27 cellular contexts compared by ENCODE assay signal in genomic region chr20:11362450-11362849, GRCh38.
"Had no signal": no experiment of that assay in that cellular context is flagged by ENCODE, and none has a peak within 500 bp of the region (broad histone marks: within the 10 kb centered on the region; RNA-seq: fewer than 3 reads in every experiment).

No MANE protein-coding gene starts in this region.

- H3K9me3 ChIP-seq: stomach, suprapubic skin, testis, thoracic aorta, thyroid gland, tibial artery, transverse colon, upper lobe of left lung, upper lobe of right lung, uterus, vagina had no signal

- H3K4me1 ChIP-seq: stomach, testis, thyroid gland, tibial artery, tibial nerve, transverse colon, upper lobe of left lung, upper lobe of right lung, uterus, vagina had no signal

- H3K36me3 ChIP-seq: stomach, suprapubic skin, thoracic aorta, thyroid gland, tibial artery, tibial nerve, transverse colon, upper lobe of left lung, upper lobe of right lung, uterus, vagina had no signal

- H3K4me3 ChIP-seq: stomach, suprapubic skin, testis, thoracic aorta, thyroid gland, tibial artery, tibial nerve, transverse colon, upper lobe of left lung, upper lobe of right lung, uterus, vagina had no signal

- ATAC-seq: stimulated activated effector memory CD8-positive, alpha-beta T cell treated with anti-CD3 and anti-CD28 coated beads, Interleukin-12 subunit alpha, Interleukin-12 subunit beta, amount 100 ng/mL, for 72 hours; stimulated activated memory B cell treated with anti-CD40 and anti-IgM and Interleukin-4, amounts not matched to agents 10 μg/mL and 1 μg/mL and 100 μg/mL, for 72 hours; stimulated activated naive B cell treated with anti-CD40 and anti-IgM and Interleukin-4, amounts not matched to agents 10 μg/mL and 1 μg/mL and 100 μg/mL, for 72 hours; stimulated activated naive CD8-positive, alpha-beta T cell treated with anti-CD3 and anti-CD28 coated beads, Interleukin-15, amount 100 ng/mL, for 72 hours; stimulated activated naive CD8-positive, alpha-beta T cell treated with anti-CD3 and anti-CD28 coated beads, Interleukin-15, Interleukin-2, amounts not matched to agents 100 U/mL and 50 U/mL, for 24 hours; upper lobe of right lung had no signal

- H3K27ac ChIP-seq: stomach, suprapubic skin, testis, thoracic aorta, thyroid gland, tibial artery, tibial nerve, transverse colon, upper lobe of left lung, upper lobe of right lung, uterus, vagina had no signal

- H3K27me3 ChIP-seq: stomach, suprapubic skin, testis, thyroid gland, tibial artery, tibial nerve, transverse colon, upper lobe of left lung, upper lobe of right lung, uterus, vagina had no signal

- FAIRE-seq: urothelium cell line had no signal

- DNase-seq: stimulated activated CD4-positive, alpha-beta T cell treated with anti-CD3 and anti-CD28 coated beads, Interleukin-2, amount 100 ng/mL, for 48 hours; stimulated activated CD4-positive, alpha-beta T cell treated with anti-CD3 and anti-CD28 coated beads, Interleukin-4, amount 100 ng/mL, for 1 hour; stimulated activated CD4-positive, alpha-beta T cell treated with anti-CD3 and anti-CD28 coated beads, Interleukin-4, amount 100 ng/mL, for 24 hours; stimulated activated CD4-positive, alpha-beta T cell treated with anti-CD3 and anti-CD28 coated beads, Interleukin-4, amount 100 ng/mL, for 4 hours; stimulated activated CD8-positive, alpha-beta memory T cell treated with anti-CD3 and anti-CD28 coated beads, Interleukin-4, amount 100 ng/mL, for 48 hours; stimulated activated naive B cell treated with anti-CD40 and anti-IgM and Interleukin-4, amounts not matched to agents 10 μg/mL and 1 μg/mL and 100 μg/mL, for 72 hours; stimulated activated naive CD4-positive, alpha-beta T cell; stimulated activated naive CD4-positive, alpha-beta T cell treated with Interleukin-2 at 50 U/mL for 16 hours; stimulated activated naive CD8-positive, alpha-beta T cell treated with anti-CD3 and anti-CD28 coated beads, Interleukin-15, amount 100 ng/mL, for 72 hours; stimulated activated naive CD8-positive, alpha-beta T cell treated with anti-CD3 and anti-CD28 coated beads, Interleukin-15, Interleukin-2, amounts not matched to agents 100 U/mL and 50 U/mL, for 24 hours; stomach; substantia nigra; testis; thyroid gland; tibial artery; transverse colon; trophoblast cell; upper lobe of left lung; upper lobe of right lung; uterus had no signal
